1 cellular context compared by ENCODE assay signal in genomic region chr18:2302628-2303516, GRCh38.
TF ChIP-seq lines count a peak whose summit lies in the region.

No MANE protein-coding gene starts in this region.

TF ChIP-seq in IMR-90, 13 proteins besides CTCF, POLR2A, EP300 and RAD21 (continued from another document):
- no peak for TF ChIP-seq RCOR1 (IDR thresholded peaks at IDR 0.05; ENCODE audit: insufficient replicate concordance, low read length)
- no peak for TF ChIP-seq CEBPB (IDR thresholded peaks at IDR 0.05; ENCODE audit: low read depth, low read length)
- TF ChIP-seq RFX5 (IDR thresholded peaks at IDR 0.05; ENCODE audit: low read depth, low read length), result no peak
- no peak for TF ChIP-seq MXI1 (IDR thresholded peaks at IDR 0.05; ENCODE audit: borderline replicate concordance, low read depth, low read length)
